Comparison of ENCODE assay signal across 29 cellular contexts in the genomic region with DNA sequence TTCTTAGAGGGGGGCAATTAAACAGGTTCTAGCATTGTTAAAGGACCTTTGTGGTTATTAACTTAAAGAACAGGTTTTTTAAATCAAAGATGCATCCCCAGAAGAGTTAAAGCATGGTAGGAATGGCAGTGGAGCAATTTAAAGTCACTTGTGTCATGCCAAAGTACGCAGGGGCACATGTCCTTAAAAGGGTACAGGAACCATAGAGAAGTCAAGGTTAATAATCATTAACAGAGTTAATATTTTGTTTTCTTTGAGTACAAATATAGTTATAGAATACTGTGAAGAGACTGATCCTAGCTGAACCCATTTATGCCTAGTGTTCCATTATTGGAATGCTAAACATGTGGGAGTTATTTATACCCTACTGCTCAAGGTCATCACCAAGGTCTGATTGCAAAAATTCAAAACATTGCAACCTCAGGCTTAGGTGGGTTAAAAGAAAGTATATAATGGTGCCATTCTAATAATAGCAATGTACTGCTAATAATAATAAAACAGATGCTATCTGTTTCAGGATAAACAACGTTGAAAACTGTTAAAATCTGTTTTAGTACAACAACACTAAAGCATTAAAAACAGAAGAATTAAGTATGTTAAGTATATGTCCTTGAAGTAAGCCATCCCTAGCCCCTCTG.
"Had no signal": no experiment of that assay in that cellular context is flagged by ENCODE, and none has a peak within 500 bp of the region (broad histone marks: within the 10 kb centered on the region; RNA-seq: fewer than 3 reads in every experiment).

No MANE protein-coding gene starts in this region.

- H3K27ac Mint-ChIP-seq: natural killer cell; nephron progenitor cell; neural progenitor cell; progenitor cell of endocrine pancreas; stimulated activated effector memory CD8-positive, alpha-beta T cell treated with anti-CD3 and anti-CD28 coated beads, Interleukin-12 subunit alpha, Interleukin-12 subunit beta, amount 100 ng/mL, for 72 hours; stimulated activated naive CD8-positive, alpha-beta T cell treated with anti-CD3 and anti-CD28 coated beads, Interleukin-15, Interleukin-2, amounts not matched to agents 100 ng/mL and 50 ng/mL, for 24 hours had no signal

- H3K4me3 Mint-ChIP-seq: mesothelial cell of epicardium; naive B cell; natural killer cell; nephron progenitor cell; neural progenitor cell; stimulated activated effector memory CD8-positive, alpha-beta T cell treated with anti-CD3 and anti-CD28 coated beads, Interleukin-12 subunit alpha, Interleukin-12 subunit beta, amount 100 ng/mL, for 72 hours; stimulated activated naive CD8-positive, alpha-beta T cell treated with anti-CD3 and anti-CD28 coated beads, Interleukin-15, Interleukin-2, amounts not matched to agents 100 ng/mL and 50 ng/mL, for 24 hours had no signal

- DNase-seq: heart right ventricle; left ventricle myocardium inferior; mesendoderm; naive B cell; natural killer cell; nephron progenitor cell; occipital lobe; retina; right cardiac atrium; sigmoid colon; small intestine; spleen; stimulated activated CD4-positive, alpha-beta T cell treated with anti-CD3 and anti-CD28 coated beads, Interleukin-4, amount 100 ng/mL, for 24 hours; stimulated activated naive CD4-positive, alpha-beta T cell; tibial artery; trophoblast cell; upper lobe of right lung had no signal

- H3K9me3 Mint-ChIP-seq: mesothelial cell of epicardium; naive B cell; natural killer cell; nephron progenitor cell; neural progenitor cell; stimulated activated effector memory CD8-positive, alpha-beta T cell treated with anti-CD3 and anti-CD28 coated beads, Interleukin-12 subunit alpha, Interleukin-12 subunit beta, amount 100 ng/mL, for 72 hours; stimulated activated naive CD8-positive, alpha-beta T cell treated with anti-CD3 and anti-CD28 coated beads, Interleukin-15, Interleukin-2, amounts not matched to agents 100 ng/mL and 50 ng/mL, for 24 hours had no signal

- H3K9me3 ChIP-seq: heart right ventricle, left ventricle myocardium inferior, neutrophil, sigmoid colon, spleen, suprapubic skin, thoracic aorta, tibial artery, upper lobe of right lung had no signal

- H3K4me3 ChIP-seq: heart right ventricle, hepatocyte, left ventricle myocardium inferior, lung, neural progenitor cell, sigmoid colon, spleen, suprapubic skin, thoracic aorta, tibial artery, upper lobe of right lung had no signal

- H2AFZ ChIP-seq: hepatocyte, neural progenitor cell had no signal

- H3K27ac ChIP-seq: heart right ventricle, hepatocyte, left ventricle myocardium inferior, neural progenitor cell, neutrophil, sigmoid colon, spleen, suprapubic skin, thoracic aorta, upper lobe of right lung had no signal

- H3K4me1 Mint-ChIP-seq: naive B cell; natural killer cell; stimulated activated effector memory CD8-positive, alpha-beta T cell treated with anti-CD3 and anti-CD28 coated beads, Interleukin-12 subunit alpha, Interleukin-12 subunit beta, amount 100 ng/mL, for 72 hours had no signal

- FAIRE-seq: keratinocyte, small intestine, urothelium cell line had no signal

- H3K79me2 ChIP-seq: hepatocyte had no signal

- H3K36me3 ChIP-seq: heart right ventricle, left ventricle myocardium inferior, neural progenitor cell, neutrophil, sigmoid colon, spleen, suprapubic skin, thoracic aorta, tibial artery, upper lobe of right lung had no signal

- H3K4me1 ChIP-seq: spleen, suprapubic skin, upper lobe of right lung had no signal

- H3K27me3 ChIP-seq: neural progenitor cell, sigmoid colon, tibial artery had no signal

- H3K36me3 Mint-ChIP-seq: mesothelial cell of epicardium; naive B cell; natural killer cell; neural progenitor cell; stimulated activated effector memory CD8-positive, alpha-beta T cell treated with anti-CD3 and anti-CD28 coated beads, Interleukin-12 subunit alpha, Interleukin-12 subunit beta, amount 100 ng/mL, for 72 hours had no signal

- ATAC-seq: heart right ventricle; natural killer cell; right cardiac atrium; stimulated activated effector memory CD8-positive, alpha-beta T cell treated with anti-CD3 and anti-CD28 coated beads, Interleukin-12 subunit alpha, Interleukin-12 subunit beta, amount 100 ng/mL, for 72 hours; upper lobe of right lung had no signal

- H3K4me2 ChIP-seq: hepatocyte, neural progenitor cell had no signal

- H3K9ac ChIP-seq: neural progenitor cell had no signal
